ENCODE assay signal across 24 cellular contexts in genomic region chr20:20814685-20815084, GRCh38.
A peak's percentile ranks its signal among the peaks of the same experiment; 100 is the strongest.
DNase-seq lines count a peak whose midpoint lies in the region; ATAC-seq and FAIRE-seq lines count a peak whose summit lies in the region.
"Had no signal": no experiment of that assay in that cellular context is flagged by ENCODE, and none has a peak within 500 bp of the region (broad histone marks: within the 10 kb centered on the region; RNA-seq: fewer than 3 reads in every experiment).

No MANE protein-coding gene starts in this region.

- WGBS in small intestine, 3 donors = 84 to 87% (median 87%) methylated on average over 4 of the region's 4 CpGs

- H3K9me3 ChIP-seq in HUES48 (ENCODE audit: control insufficient read depth, insufficient read depth, low read length) = no peaks in the 10 kb centered on the region
- H3K9me3 ChIP-seq in small intestine (ENCODE audit: control insufficient read depth, low read depth) = no peaks in the 10 kb centered on the region
- H3K9me3 ChIP-seq: HAP-1, heart left ventricle, upper lobe of right lung had no signal

- H3K36me3 ChIP-seq in HUES48 (ENCODE audit: control insufficient read depth, insufficient read depth, low read length) (no peaks in the 10 kb centered on the region), small intestine (ENCODE audit: control insufficient read depth in 2 of 2, insufficient read depth in 2 of 2, low read length in 2 of 2) (no peaks in the 10 kb centered on the region)
- H3K36me3 ChIP-seq: HAP-1, heart left ventricle, upper lobe of right lung had no signal

- peaks cover 44% of the 10 kb centered on the region for H3K4me1 ChIP-seq in HUES48 (ENCODE audit: control insufficient read depth, insufficient read depth, low read length)
- H3K4me1 ChIP-seq in small intestine (ENCODE audit: control insufficient read depth in 2 of 2, insufficient read depth in 1 of 2, low read depth in 1 of 2, low read length in 1 of 2) = no peaks in the 10 kb centered on the region
- H3K4me1 ChIP-seq: HAP-1, heart left ventricle had no signal

- H3K27ac ChIP-seq in HUES48 (ENCODE audit: low read depth, low read length) = peak overlapping the region; percentile 74
- H3K27ac ChIP-seq in small intestine (ENCODE audit: low read depth in 1 of 2, low read length in 1 of 2) = no peak overlapping the region
- H3K27ac ChIP-seq: heart left ventricle, skin epidermis, upper lobe of right lung had no signal

- DNase-seq in ELF-1 (ENCODE audit: low read depth, low spot score) (peak; percentile 95), ecto neural progenitor cell (ENCODE audit: low spot score) (peak; percentile 65), islet precursor cell (peak; percentile 94), small intestine (no peak), left lobe of liver (ENCODE audit: low spot score) (no peak), NCI-H2196 treated with DMSO at 0.1 percent for 48 hours (lab: John Stamatoyannopoulos, UW; ENCODE audit: unreplicated experiment) (no peak), NCI-H1436 (lab: John Stamatoyannopoulos, UW) (no peak)
- DNase-seq: activated CD4-positive, alpha-beta memory T cell treated with anti-CD3 and anti-CD28 coated beads, Interleukin-2, amount 10 ng/mL, durations not matched to agents 7 days and 5 days; activated naive CD4-positive, alpha-beta T cell treated with Interleukin-2 at 50 U/mL for 16 hours; activated T-cell treated with anti-CD3 and anti-CD28 coated beads, Interleukin-2, amount 50 U/mL, for 1 hour; COR-L47; effector CD4-positive, alpha-beta T cell; heart left ventricle; kidney; natural killer cell; NCI-H2081 treated with DMSO at 0.1 percent for 48 hours; PC-3; posterior cingulate gyrus; stimulated activated CD4-positive, alpha-beta T cell treated with anti-CD3 and anti-CD28 coated beads, Interleukin-4, amount 100 ng/mL, for 1 hour; T-helper 2 cell; upper lobe of right lung had no signal

- H3K27me3 ChIP-seq in HUES48 (ENCODE audit: control insufficient read depth, insufficient read depth, low read length) = no peaks in the 10 kb centered on the region
- no peaks in the 10 kb centered on the region for H3K27me3 ChIP-seq in small intestine (ENCODE audit: control insufficient read depth in 2 of 2, insufficient read depth in 2 of 2, low read length in 2 of 2)
- H3K27me3 ChIP-seq: upper lobe of right lung had no signal

- no peak overlapping the region; the same call in 1 of the 2 replicates for H3K4me3 ChIP-seq in HUES48 (ENCODE audit: low read depth, low read length)
- no peak overlapping the region for H3K4me3 ChIP-seq in small intestine (ENCODE audit: low read depth in 1 of 2, low read length in 2 of 2)
- H3K4me3 ChIP-seq: HAP-1, heart left ventricle, skin epidermis, upper lobe of right lung had no signal

- ATAC-seq in left lobe of liver = no peak
- ATAC-seq: heart left ventricle, natural killer cell, PC-3, upper lobe of right lung had no signal

- no peak overlapping the region for H3K9ac ChIP-seq in HUES48 (ENCODE audit: low read depth, low read length)

- no peak for FAIRE-seq in small intestine (lab: Jason Lieb, UNC)
- FAIRE-seq: kidney had no signal

Comparison
In these comparisons a context has a peak if more than half of its experiments do, and no peak if none do; other contexts are left out.
1. DNase-seq: peak in ELF-1 (single experiment), ecto neural progenitor cell (single experiment) and islet precursor cell (single experiment); none in small intestine (single experiment), left lobe of liver (single experiment), NCI-H2196 treated with DMSO at 0.1 percent for 48 hours (single experiment) and NCI-H1436 (single experiment).